Comparison of ENCODE assay signal across 1 cellular context in genomic region chr12:95611676-95612309, GRCh38.
TF ChIP-seq lines count a peak whose summit lies in the region.

No MANE protein-coding gene starts in this region.

TF ChIP-seq in WTC11, 78 proteins besides CTCF, POLR2A, EP300 and RAD21 (continued from another document):
- TF ChIP-seq AR (CRISPR knock-in tag; IDR thresholded peaks at IDR 0.05) (no peak), SP1 (CRISPR knock-in tag; conservative IDR thresholded peaks at IDR 0.05) (no peak), OVOL2 (CRISPR knock-in tag; IDR thresholded peaks at IDR 0.05; ENCODE audit: borderline replicate concordance) (no peak), GABPB1 (CRISPR knock-in tag; IDR thresholded peaks at IDR 0.05) (no peak), ZNF121 (CRISPR knock-in tag; IDR thresholded peaks at IDR 0.05) (no peak)
